In the genomic region with DNA sequence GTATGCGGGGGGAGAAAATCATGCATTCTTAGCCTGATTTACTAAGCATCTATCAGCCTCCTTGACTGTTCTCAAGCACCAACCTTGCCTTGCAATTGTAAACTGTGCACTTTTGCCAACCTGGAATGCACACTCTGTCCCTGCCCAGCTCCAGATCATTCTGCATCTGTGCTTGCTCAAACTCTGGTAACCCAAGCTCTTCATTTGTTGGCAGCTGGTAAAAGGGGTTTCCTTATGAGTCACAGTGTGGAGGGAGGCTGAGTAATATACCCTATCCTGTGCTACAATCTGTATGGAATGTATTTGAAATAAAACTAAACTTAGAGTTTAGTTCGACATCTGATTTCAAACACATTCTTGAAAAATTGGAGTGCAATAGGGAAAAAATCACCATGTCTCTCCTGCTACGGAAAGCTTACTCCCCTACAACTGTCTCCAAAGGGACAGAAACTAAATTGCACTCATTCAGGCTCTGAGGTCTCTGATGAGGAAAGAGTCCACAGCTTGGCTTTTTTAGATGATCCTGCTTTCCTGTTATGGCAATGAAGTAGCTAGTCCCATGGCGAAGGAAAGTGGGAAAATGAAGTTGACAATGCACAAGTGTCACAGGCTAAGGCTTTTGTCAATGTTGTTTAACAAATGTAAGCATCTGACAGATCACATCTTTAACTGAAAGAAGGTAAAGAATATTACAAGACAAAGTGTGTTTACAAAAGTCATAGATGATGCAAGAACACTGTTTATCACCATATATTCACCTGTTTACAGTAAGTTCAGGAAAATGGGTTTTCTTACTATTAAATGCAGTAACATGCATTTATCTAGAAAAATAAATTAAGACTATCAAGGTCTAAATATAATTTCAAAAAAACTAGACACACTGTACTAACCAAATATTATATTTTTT, we compare ENCODE assay signal across 8 cellular contexts.
A peak's percentile ranks its signal among the peaks of the same experiment; 100 is the strongest.
DNase-seq lines count a peak whose midpoint lies in the region; ATAC-seq and TF ChIP-seq lines count a peak whose summit lies in the region.

No MANE protein-coding gene starts in this region.

- POLR2A ChIA-PET in GM10248 (lab: Yijun Ruan, JAX): no interaction called here

- peak; percentile 60 for ATAC-seq in GM19351 (IDR thresholded peaks at IDR 0.05; ENCODE audit: unreplicated experiment)

- H2AFZ ChIP-seq in smooth muscle cell (ENCODE audit: low read depth): peak overlapping the region; percentile 59

- intact Hi-C loops in testis (cut with DNase I; ENCODE audit: low total_unique reads): no loop called here

- H3K9ac ChIP-seq in smooth muscle cell (ENCODE audit: low read depth): peak overlapping the region; percentile 61

- no peak for TF ChIP-seq POLR2A in testis (IDR thresholded peaks at IDR 0.05)

- H3K36me3 ChIP-seq in cardiac muscle cell (no peaks in the 10 kb centered on the region), smooth muscle cell (ENCODE audit: low read depth) (no peaks in the 10 kb centered on the region), testis (ENCODE audit: low read depth, missing control alignments) (no peaks in the 10 kb centered on the region)

- H3K79me2 ChIP-seq in smooth muscle cell (ENCODE audit: low read depth): no peaks in the 10 kb centered on the region

- no peaks in the 10 kb centered on the region for H3K27me3 ChIP-seq in cardiac muscle cell
- no peaks in the 10 kb centered on the region for H3K27me3 ChIP-seq in smooth muscle cell (ENCODE audit: low read depth)
- H3K27me3 ChIP-seq in testis: no peaks in the 10 kb centered on the region

- no peaks in the 10 kb centered on the region for H4K20me1 ChIP-seq in smooth muscle cell (ENCODE audit: low read depth)

- H3K27ac ChIP-seq in cardiac muscle cell (no peak overlapping the region), smooth muscle cell (ENCODE audit: low read depth) (peak overlapping the region; percentile 94), testis (peak overlapping the region in 1 of 2 donors; percentile 21)

- CTCF ChIA-PET in GM10248 (lab: Yijun Ruan, JAX): interaction anchor here (0.8 to 2.8 kb wide), 3 partner anchors 12 to 319 kb away, joined by 3 to 16 read pairs (median 4); no protein-coding TSS in a partner anchor

- TF ChIP-seq CTCF in cardiac muscle cell (IDR thresholded peaks at IDR 0.05; ENCODE audit: low read depth, low read length) (no peak), smooth muscle cell (IDR thresholded peaks at IDR 0.05; ENCODE audit: borderline replicate concordance, insufficient read depth, poor library complexity, severe bottlenecking) (no peak), testis (IDR thresholded peaks at IDR 0.05) (no peak), GM10248 (IDR thresholded peaks at IDR 0.05; ENCODE audit: control extremely low read depth, extremely low read depth, low read depth, missing control alignments) (no peak)

- in situ Hi-C loops in SK-MEL-5 (cut with HindIII; ENCODE audit: low pct_unique_long_range_greater_than_20kb, low sequenced_read_pairs): loop anchor here (25.0 kb wide), 1 partner anchor 240 kb away; no protein-coding TSS in a partner anchor
- in situ Hi-C loops in G401 (cut with HindIII; ENCODE audit: low sequenced_read_pairs): no loop called here

- H3K9me3 ChIP-seq in cardiac muscle cell (ENCODE audit: low read depth) (no peaks in the 10 kb centered on the region), smooth muscle cell (replicated peaks; ENCODE audit: low read depth) (no peaks in the 10 kb centered on the region), testis (no peaks in the 10 kb centered on the region)

- H3K4me2 ChIP-seq in smooth muscle cell: peak overlapping the region; percentile 82

- no peak overlapping the region for H3K4me3 ChIP-seq in cardiac muscle cell
- H3K4me3 ChIP-seq in smooth muscle cell: peak overlapping the region; percentile 33
- no peak overlapping the region for H3K4me3 ChIP-seq in testis

- H3F3A ChIP-seq in smooth muscle cell (ENCODE audit: low read depth): peaks cover 12% of the 10 kb centered on the region

- WGBS in smooth muscle cell (ENCODE audit: low lambda C conversion rate): 19% methylated on average over 4 of the region's 4 CpGs
- WGBS in testis, 2 donors: 46 to 50% methylated on average over 4 of the region's 4 CpGs

- DNase-seq in SK-MEL-5 (ENCODE audit: low read depth, low spot score) (peak; percentile 33), cardiac muscle cell (ENCODE audit: low read depth in 1 of 2, low spot score in 1 of 2) (peak; percentile 34 to 94), smooth muscle cell (lab: John Stamatoyannopoulos, UW; ENCODE audit: unreplicated experiment) (no peak), testis (no peak), GM10248 (ENCODE audit: extremely low spot score) (no peak), G401 (ENCODE audit: low spot score) (no peak)
- DNase-seq in stimulated activated CD8-positive, alpha-beta memory T cell treated with anti-CD3 and anti-CD28 coated beads, Interleukin-4, amount 100 ng/mL, for 48 hours: no peak

- peaks cover 14% of the 10 kb centered on the region for H3K4me1 ChIP-seq in cardiac muscle cell (ENCODE audit: low read depth)
- H3K4me1 ChIP-seq in smooth muscle cell (ENCODE audit: low read depth): peaks cover 7% of the 10 kb centered on the region
- peaks cover 4% of the 10 kb centered on the region for H3K4me1 ChIP-seq in testis

Comparison
In these comparisons a context has a peak if more than half of its experiments do, and no peak if none do; other contexts are left out.
1. DNase-seq: peak in SK-MEL-5 (single experiment) and cardiac muscle cell (2 of 2); none in smooth muscle cell (single experiment), testis (single experiment), GM10248 (single experiment), G401 (single experiment) and stimulated activated CD8-positive, alpha-beta memory T cell treated with anti-CD3 and anti-CD28 coated beads, Interleukin-4, amount 100 ng/mL, for 48 hours (single experiment).